ENCODE assay signal across 13 cellular contexts in genomic region chr7:66679633-66679980, GRCh38. TPM values are rescaled to one million over a fixed set of nuclear protein-coding genes. Genes with fewer than 3 reads are reported as not detected.
A peak's percentile ranks its signal among the peaks of the same experiment; 100 is the strongest.
DNase-seq lines count a peak whose midpoint lies in the region; ATAC-seq and TF ChIP-seq lines count a peak whose summit lies in the region.
"Had no signal": no experiment of that assay in that cellular context is flagged by ENCODE, and none has a peak within 500 bp of the region (broad histone marks: within the 10 kb centered on the region; RNA-seq: fewer than 3 reads in every experiment).

No MANE protein-coding gene starts in this region.

- peaks cover 43% of the 10 kb centered on the region for H3K4me1 Mint-ChIP-seq in activated T-cell treated with anti-CD3 and anti-CD28 coated beads, Interleukin-2, amount 50 U/mL, for 24 hours (ENCODE audit: low read depth)
- H3K4me1 Mint-ChIP-seq in T-helper 17 cell (peaks cover 18% of the 10 kb centered on the region), immature natural killer cell (peaks cover 17 to 30% of the 10 kb centered on the region in 2 donors)
- H3K4me1 Mint-ChIP-seq in stimulated activated naive B cell treated with anti-CD40 and anti-IgM and Interleukin-4, amounts not matched to agents 10 μg/mL and 1 μg/mL and 100 μg/mL, for 72 hours, result peaks cover 16 to 56% of the 10 kb centered on the region in 2 donors

- no peak for ATAC-seq in T-helper 17 cell
- ATAC-seq in stimulated activated naive B cell treated with anti-CD40 and anti-IgM and Interleukin-4, amounts not matched to agents 10 μg/mL and 1 μg/mL and 100 μg/mL, for 72 hours (replicated peaks), result no peak
- ATAC-seq in HG03520 (IDR thresholded peaks at IDR 0.05; ENCODE audit: unreplicated experiment), result no peak
- ATAC-seq in GM18505 (IDR thresholded peaks at IDR 0.05; ENCODE audit: unreplicated experiment), result no peak
- ATAC-seq: heart right ventricle had no signal

- DNase-seq in activated T-cell treated with anti-CD3 and anti-CD28 coated beads, Interleukin-2, amount 50 U/mL, for 24 hours, result no peak
- no peak for DNase-seq in activated T-cell treated with anti-CD3 and anti-CD28 coated beads for 4 hours
- DNase-seq in T-helper 17 cell, result no peak
- DNase-seq in immature natural killer cell, result no peak
- DNase-seq in stimulated activated naive B cell treated with anti-CD40 and anti-IgM and Interleukin-4, amounts not matched to agents 10 μg/mL and 1 μg/mL and 100 μg/mL, for 72 hours, result no peak
- no peak for DNase-seq in SHP77 (lab: John Stamatoyannopoulos, UW)
- DNase-seq: central memory CD4-positive, alpha-beta T cell; effector CD8-positive, alpha-beta T cell; heart right ventricle; NCI-H2081; NCI-H524 had no signal

- H3K27ac Mint-ChIP-seq in activated T-cell treated with anti-CD3 and anti-CD28 coated beads, Interleukin-2, amount 50 U/mL, for 24 hours, result peak overlapping the region; percentile 96
- H3K27ac Mint-ChIP-seq in T-helper 17 cell (peak overlapping the region; percentile 93), immature natural killer cell (peak overlapping the region; percentile 38 to 97 (median 96))
- peak overlapping the region; percentile 78 for H3K27ac Mint-ChIP-seq in stimulated activated naive B cell treated with anti-CD40 and anti-IgM and Interleukin-4, amounts not matched to agents 10 μg/mL and 1 μg/mL and 100 μg/mL, for 72 hours

- H3K9me3 Mint-ChIP-seq in activated T-cell treated with anti-CD3 and anti-CD28 coated beads, Interleukin-2, amount 50 U/mL, for 24 hours, result no peaks in the 10 kb centered on the region
- no peaks in the 10 kb centered on the region for H3K9me3 Mint-ChIP-seq in immature natural killer cell
- H3K9me3 Mint-ChIP-seq in stimulated activated naive B cell treated with anti-CD40 and anti-IgM and Interleukin-4, amounts not matched to agents 10 μg/mL and 1 μg/mL and 100 μg/mL, for 72 hours, result no peaks in the 10 kb centered on the region

- H3K4me3 Mint-ChIP-seq in activated T-cell treated with anti-CD3 and anti-CD28 coated beads, Interleukin-2, amount 50 U/mL, for 24 hours, result no peak overlapping the region
- H3K4me3 Mint-ChIP-seq in T-helper 17 cell (no peak overlapping the region), immature natural killer cell (peak overlapping the region in 1 of 5 donors; percentile 89)
- no peak overlapping the region for H3K4me3 Mint-ChIP-seq in stimulated activated naive B cell treated with anti-CD40 and anti-IgM and Interleukin-4, amounts not matched to agents 10 μg/mL and 1 μg/mL and 100 μg/mL, for 72 hours

- TF ChIP-seq POLR2A in GM18505 (IDR thresholded peaks at IDR 0.05; ENCODE audit: borderline replicate concordance, extremely low read depth, insufficient read depth, insufficient read length), result no peak

- H3K9me3 ChIP-seq in T-helper 17 cell (ENCODE audit: control insufficient read depth, low read length, poor library complexity, severe bottlenecking), result no peaks in the 10 kb centered on the region
- H3K9me3 ChIP-seq: heart right ventricle had no signal

- no peaks in the 10 kb centered on the region for H3K27me3 Mint-ChIP-seq in activated T-cell treated with anti-CD3 and anti-CD28 coated beads, Interleukin-2, amount 50 U/mL, for 24 hours
- H3K27me3 Mint-ChIP-seq in T-helper 17 cell (no peaks in the 10 kb centered on the region), immature natural killer cell (ENCODE audit: low read depth in 3 of 3) (peaks cover 4 to 5% (median 5%) of the 10 kb centered on the region in 3 donors)
- no peaks in the 10 kb centered on the region for H3K27me3 Mint-ChIP-seq in stimulated activated naive B cell treated with anti-CD40 and anti-IgM and Interleukin-4, amounts not matched to agents 10 μg/mL and 1 μg/mL and 100 μg/mL, for 72 hours

- peaks cover 15% of the 10 kb centered on the region for H3K36me3 Mint-ChIP-seq in activated T-cell treated with anti-CD3 and anti-CD28 coated beads, Interleukin-2, amount 50 U/mL, for 24 hours (ENCODE audit: low read depth)
- peaks cover 2% of the 10 kb centered on the region for H3K36me3 Mint-ChIP-seq in T-helper 17 cell (ENCODE audit: low read depth)
- H3K36me3 Mint-ChIP-seq in immature natural killer cell, result no peaks in the 10 kb centered on the region
- peaks cover 3 to 25% of the 10 kb centered on the region in 2 donors for H3K36me3 Mint-ChIP-seq in stimulated activated naive B cell treated with anti-CD40 and anti-IgM and Interleukin-4, amounts not matched to agents 10 μg/mL and 1 μg/mL and 100 μg/mL, for 72 hours

RNA-seq across cellular contexts. Expression of gene KCTD7, which starts 50.9 kb away (rescaled TPM):
- 10 to 100 TPM; 27.0 to 32.2 TPM for total RNA-seq in T-helper 17 cell
- 10 to 100 TPM in 1 of 3 donors, 1 to 10 TPM in 2; 4.4 to 20.7 (median 7.5) TPM for polyA plus RNA-seq in immature natural killer cell
